Comparison of ENCODE assay signal across 8 cellular contexts in the genomic region with DNA sequence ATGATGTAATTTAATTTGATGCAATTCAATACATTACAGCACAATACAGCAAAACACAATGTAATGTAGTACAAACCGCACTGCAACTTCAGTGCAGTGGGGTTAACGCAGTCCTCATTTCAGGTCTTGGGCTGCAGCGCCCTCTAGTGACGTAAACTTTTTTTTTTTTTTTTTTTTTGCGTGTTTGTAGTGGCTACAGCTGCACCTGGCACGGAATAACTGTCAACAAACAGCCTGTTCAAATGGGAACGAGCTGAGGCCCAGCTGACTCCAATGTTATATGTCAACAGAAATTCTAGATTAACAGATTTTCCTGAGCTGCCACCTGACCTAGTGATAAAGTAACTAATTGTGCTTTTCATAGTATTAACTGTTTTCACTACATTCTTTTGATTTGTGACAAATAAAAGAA. TPM values are rescaled to one million over a fixed set of nuclear protein-coding genes. Genes with fewer than 3 reads are reported as not detected.
A peak's percentile ranks its signal among the peaks of the same experiment; 100 is the strongest.
DNase-seq lines count a peak whose midpoint lies in the region; ATAC-seq, FAIRE-seq and TF ChIP-seq lines count a peak whose summit lies in the region.

No MANE protein-coding gene starts in this region.

- H3K23ac ChIP-seq in H9 (ENCODE audit: insufficient read length, low read depth, low read length): no peak overlapping the region

- no peaks in the 10 kb centered on the region for H3K36me3 ChIP-seq in A673 (ENCODE audit: insufficient read depth, low read length, poor library complexity, severe bottlenecking)
- H3K36me3 ChIP-seq in GM06990 (ENCODE audit: control insufficient read depth, insufficient read depth, low read length): no peaks in the 10 kb centered on the region
- no peaks in the 10 kb centered on the region for H3K36me3 ChIP-seq in Loucy (ENCODE audit: insufficient read depth, low read length)
- H3K36me3 ChIP-seq in endothelial cell of umbilical vein (ENCODE audit: control insufficient read depth in 2 of 2, extremely low read depth in 1 of 2, insufficient read depth in 2 of 2, low read length in 2 of 2): no peaks in the 10 kb centered on the region

- H4K5ac ChIP-seq in H9 (ENCODE audit: insufficient read length, low read depth, low read length): no peak overlapping the region

- dilution Hi-C loops in endothelial cell of umbilical vein (cut with MboI; ENCODE audit: extremely low pct_ligation_motif_present, low sequenced_read_pairs): no loop called here

- H4K8ac ChIP-seq in H9 (replicated peaks; ENCODE audit: insufficient read length, low read depth, low read length): no peak overlapping the region

- H2AFZ ChIP-seq in H9 (ENCODE audit: low read length): no peak overlapping the region
- H2AFZ ChIP-seq in Loucy (ENCODE audit: low read length): no peak overlapping the region
- no peak overlapping the region for H2AFZ ChIP-seq in endothelial cell of umbilical vein (ENCODE audit: low read depth, low read length)

- H2BK15ac ChIP-seq in H9 (ENCODE audit: low read depth, low read length): no peak overlapping the region

- H3K9me3 ChIP-seq in A673 (ENCODE audit: low read depth, low read length, poor library complexity, severe bottlenecking) (no peaks in the 10 kb centered on the region), H9 (ENCODE audit: control insufficient read depth, low read depth, low read length) (no peaks in the 10 kb centered on the region), Loucy (ENCODE audit: insufficient read depth, low read depth, low read length) (no peaks in the 10 kb centered on the region), endothelial cell of umbilical vein (replicated peaks; ENCODE audit: control insufficient read depth, insufficient read depth, low read length) (no peaks in the 10 kb centered on the region)

- no peak overlapping the region for H2BK12ac ChIP-seq in H9 (ENCODE audit: insufficient read length, low read depth, low read length)

- TF ChIP-seq POLR2A in endothelial cell of umbilical vein (IDR thresholded peaks at IDR 0.05; ENCODE audit: low read depth, low read length): no peak

- H3K4me3 Mint-ChIP-seq in H9: no peak overlapping the region
- H3K4me3 Mint-ChIP-seq in naive thymus-derived CD8-positive, alpha-beta T cell: no peak overlapping the region
- H3K4me3 Mint-ChIP-seq in activated CD4-positive, alpha-beta memory T cell treated with anti-CD3 and anti-CD28 coated beads for 36 hours: no peak overlapping the region

- BruUV-seq in A673 (replicated peaks; lab: Mats Ljungman, UMichigan) (no TSS peak), endothelial cell of umbilical vein (replicated peaks; lab: Mats Ljungman, UMichigan) (no TSS peak)

- intact Hi-C loops in A673 (cut with micrococcal nuclease; ENCODE audit: unreplicated experiment): loop anchor here (1.0 to 10.0 kb wide), 3 partner anchors 80 to 339 kb away; no protein-coding TSS in a partner anchor
- intact Hi-C loops in endothelial cell of umbilical vein (cut with micrococcal nuclease): loop anchor here (1.0 to 5.0 kb wide), 5 partner anchors 60 to 481 kb away; no protein-coding TSS in a partner anchor
- intact Hi-C loops in activated CD4-positive, alpha-beta memory T cell treated with anti-CD3 and anti-CD28 coated beads for 36 hours (cut with micrococcal nuclease): loop anchor here (1.0 to 10.0 kb wide), 5 partner anchors 61 to 342 kb away; no protein-coding TSS in a partner anchor

- no peaks in the 10 kb centered on the region for H3K27me3 Mint-ChIP-seq in H9 (ENCODE audit: low read depth)
- peaks cover 0 to 8% (median 1%) of the 10 kb centered on the region in 5 donors for H3K27me3 Mint-ChIP-seq in naive thymus-derived CD8-positive, alpha-beta T cell
- H3K27me3 Mint-ChIP-seq in activated CD4-positive, alpha-beta memory T cell treated with anti-CD3 and anti-CD28 coated beads for 36 hours: peaks cover 2% of the 10 kb centered on the region

- no peak overlapping the region for H2BK5ac ChIP-seq in H9 (ENCODE audit: insufficient read length, low read length)

- POLR2A ChIA-PET in A673 (lab: Charles Lee; ENCODE audit: low non-redundant PET): interaction anchor here (0.6 kb wide), 1 partner anchor 1182 kb away, joined by 3 read pairs; no protein-coding TSS in a partner anchor
- POLR2A ChIA-PET in endothelial cell of umbilical vein (lab: Charles Lee): no interaction called here
- POLR2A ChIA-PET in naive thymus-derived CD8-positive, alpha-beta T cell (lab: Charles Lee): no interaction called here
- POLR2A ChIA-PET in activated CD4-positive, alpha-beta memory T cell treated with anti-CD3 and anti-CD28 coated beads for 36 hours (lab: Charles Lee): no interaction called here

- H4K20me1 ChIP-seq in H9 (ENCODE audit: control insufficient read depth, insufficient read depth, insufficient read length) (no peaks in the 10 kb centered on the region), Loucy (ENCODE audit: insufficient read depth, low read length, poor library complexity, severe bottlenecking) (no peaks in the 10 kb centered on the region), endothelial cell of umbilical vein (replicated peaks; ENCODE audit: control insufficient read depth, extremely low read depth, insufficient read depth, low read length) (no peaks in the 10 kb centered on the region)

- no peak overlapping the region for H3K14ac ChIP-seq in H9 (ENCODE audit: insufficient read depth, low read length)

- H3K4me2 ChIP-seq in H9 (ENCODE audit: insufficient read depth, insufficient read length, low read length): no peak overlapping the region
- H3K4me2 ChIP-seq in Loucy (ENCODE audit: low read depth, low read length, poor library complexity, severe bottlenecking): peak overlapping the region; percentile 38
- no peak overlapping the region for H3K4me2 ChIP-seq in endothelial cell of umbilical vein (ENCODE audit: insufficient read depth, low read length)

- H3K79me2 ChIP-seq in H9 (ENCODE audit: insufficient read depth, low read length) (no peaks in the 10 kb centered on the region), Loucy (ENCODE audit: insufficient read depth, low read length) (no peaks in the 10 kb centered on the region), endothelial cell of umbilical vein (ENCODE audit: control insufficient read depth, insufficient read depth, low read length) (no peaks in the 10 kb centered on the region)

- H3K4ac ChIP-seq in H9 (ENCODE audit: low read depth, low read length): no peak overlapping the region

- H3K9me1 ChIP-seq in endothelial cell of umbilical vein (replicated peaks; ENCODE audit: control insufficient read depth, extremely low read depth, insufficient read depth, low read length): no peaks in the 10 kb centered on the region

- TF ChIP-seq CTCF in A673 (conservative IDR thresholded peaks at IDR 0.05; ENCODE audit: low read depth, low read length) (peak; percentile 41; the same call in 1 of the 2 replicates), GM06990 (IDR thresholded peaks at IDR 0.05; ENCODE audit: insufficient read depth, low read length, poor library complexity, severe bottlenecking) (peak; percentile 45), H9 (conservative IDR thresholded peaks at IDR 0.05) (peak; percentile 64), Loucy (conservative IDR thresholded peaks at IDR 0.05; ENCODE audit: low read length) (peak; percentile 67), endothelial cell of umbilical vein (IDR thresholded peaks at IDR 0.05; ENCODE audit: extremely low read depth in 1 of 2, insufficient read depth in 1 of 2, low read depth in 1 of 2, low read length in 2 of 2) (peak; percentile 33 to 41)

- peak; percentile 51 to 61 for ATAC-seq in naive thymus-derived CD8-positive, alpha-beta T cell

- H3K27ac ChIP-seq in A673 (ENCODE audit: low read depth, low read length, poor library complexity, severe bottlenecking) (no peak overlapping the region), H9 (ENCODE audit: insufficient read length, low read depth, low read length) (no peak overlapping the region), endothelial cell of umbilical vein (ENCODE audit: insufficient read depth, low read depth, low read length) (no peak overlapping the region)

- no peak overlapping the region for H2BK120ac ChIP-seq in H9 (ENCODE audit: low read depth, low read length, poor library complexity, severe bottlenecking)

- H3T11ph ChIP-seq in H9 (ENCODE audit: low read length): no peak overlapping the region

- no peaks in the 10 kb centered on the region for H3F3A ChIP-seq in Loucy (ENCODE audit: low read depth)

- H2AK5ac ChIP-seq in H9 (ENCODE audit: insufficient read length, low read length): no peak overlapping the region

- FAIRE-seq in RCC 7860 (lab: Jason Lieb, UNC): peak; percentile 75
- FAIRE-seq in endothelial cell of umbilical vein (lab: Jason Lieb, UNC): peak; percentile 79

- H2BK20ac ChIP-seq in H9 (ENCODE audit: low read depth, low read length, poor library complexity, severe bottlenecking): no peak overlapping the region

- no peak overlapping the region for H3K27ac Mint-ChIP-seq in H9
- H3K27ac Mint-ChIP-seq in naive thymus-derived CD8-positive, alpha-beta T cell: no peak overlapping the region
- H3K27ac Mint-ChIP-seq in activated CD4-positive, alpha-beta memory T cell treated with anti-CD3 and anti-CD28 coated beads for 36 hours: no peak overlapping the region

- no peaks in the 10 kb centered on the region for H3K4me1 ChIP-seq in A673 (ENCODE audit: insufficient read depth, low read length, poor library complexity, severe bottlenecking)
- H3K4me1 ChIP-seq in H9 (ENCODE audit: insufficient read depth, low read length): no peaks in the 10 kb centered on the region
- H3K4me1 ChIP-seq in Loucy (ENCODE audit: insufficient read depth, low read length, poor library complexity, severe bottlenecking): peaks cover 5% of the 10 kb centered on the region
- no peaks in the 10 kb centered on the region for H3K4me1 ChIP-seq in endothelial cell of umbilical vein (ENCODE audit: control insufficient read depth, extremely low read depth, insufficient read depth, low read length)

- no peak overlapping the region for H3K18ac ChIP-seq in H9 (ENCODE audit: insufficient read length, low read depth, low read length)

- no CpG with 5 or more reads among the region's 7 CpGs for WGBS in H9 (ENCODE audit: extremely low coverage, insufficient read length, low lambda C conversion rate)

- H3K4me1 Mint-ChIP-seq in H9: no peaks in the 10 kb centered on the region
- no peaks in the 10 kb centered on the region for H3K4me1 Mint-ChIP-seq in naive thymus-derived CD8-positive, alpha-beta T cell
- no peaks in the 10 kb centered on the region for H3K4me1 Mint-ChIP-seq in activated CD4-positive, alpha-beta memory T cell treated with anti-CD3 and anti-CD28 coated beads for 36 hours (ENCODE audit: low read depth)

- H3K9ac ChIP-seq in H9 (ENCODE audit: extremely low read depth, insufficient read length, low read length): no peak overlapping the region
- H3K9ac ChIP-seq in Loucy (ENCODE audit: low read depth, low read length, poor library complexity, severe bottlenecking): no peak overlapping the region
- no peak overlapping the region for H3K9ac ChIP-seq in endothelial cell of umbilical vein (replicated peaks; ENCODE audit: extremely low read depth, insufficient read depth, low read length)

- no peak overlapping the region for H3K56ac ChIP-seq in H9 (ENCODE audit: insufficient read length, low read depth, low read length)

- CTCF ChIA-PET in A673 (lab: Charles Lee) (no interaction called here), endothelial cell of umbilical vein (lab: Charles Lee) (interaction anchor here (0.6 to 6.0 kb wide), 49 partner anchors 9 to 549 kb away, joined by 3 to 122 read pairs (median 4); a partner anchor contains a TSS)
- CTCF ChIA-PET in activated CD4-positive, alpha-beta memory T cell treated with anti-CD3 and anti-CD28 coated beads for 36 hours (lab: Charles Lee): interaction anchor here (0.6 to 2.9 kb wide), 8 partner anchors 9 to 480 kb away, joined by 3 to 15 read pairs (median 5); no protein-coding TSS in a partner anchor

- H3K27me3 ChIP-seq in A673 (replicated peaks; ENCODE audit: insufficient read depth, low read depth, low read length, poor library complexity): no peaks in the 10 kb centered on the region
- no peaks in the 10 kb centered on the region for H3K27me3 ChIP-seq in GM06990 (replicated peaks; ENCODE audit: control insufficient read depth, insufficient read depth, low read length)
- H3K27me3 ChIP-seq in H9 (ENCODE audit: insufficient read depth, low read length): no peaks in the 10 kb centered on the region
- no peaks in the 10 kb centered on the region for H3K27me3 ChIP-seq in Loucy (ENCODE audit: insufficient read depth, low read length, poor library complexity, severe bottlenecking)
- H3K27me3 ChIP-seq in endothelial cell of umbilical vein (ENCODE audit: control insufficient read depth in 2 of 2, insufficient read depth in 2 of 2, low read length in 2 of 2): no peaks in the 10 kb centered on the region

- no peaks in the 10 kb centered on the region for H3K23me2 ChIP-seq in H9 (ENCODE audit: insufficient read length, low read depth, low read length, poor library complexity, severe bottlenecking)

- H3K36me3 Mint-ChIP-seq in H9 (ENCODE audit: insufficient read depth in 1 of 3, low read depth in 3 of 3): no peaks in the 10 kb centered on the region
- H3K36me3 Mint-ChIP-seq in naive thymus-derived CD8-positive, alpha-beta T cell: no peaks in the 10 kb centered on the region
- H3K36me3 Mint-ChIP-seq in activated CD4-positive, alpha-beta memory T cell treated with anti-CD3 and anti-CD28 coated beads for 36 hours: no peaks in the 10 kb centered on the region

- no peaks in the 10 kb centered on the region for H3K9me2 ChIP-seq in Loucy (replicated peaks; ENCODE audit: low read depth, low read length)

- no peak overlapping the region for H4K91ac ChIP-seq in H9 (ENCODE audit: insufficient read length, low read depth, low read length)

- H3K4me3 ChIP-seq in A673 (ENCODE audit: low read depth, low read length, poor library complexity, severe bottlenecking) (no peak overlapping the region), GM06990 (replicated peaks; ENCODE audit: low read depth, low read length) (no peak overlapping the region), Loucy (ENCODE audit: low read length, poor library complexity, severe bottlenecking) (no peak overlapping the region), endothelial cell of umbilical vein (replicated peaks in 1 of 3; ENCODE audit: insufficient read depth in 1 of 3, low read depth in 1 of 3, low read length in 3 of 3) (no peak overlapping the region)

- peak; percentile 18 for DNase-seq in A673 (ENCODE audit: low spot score)
- peak; percentile 39 for DNase-seq in GM06990 (ENCODE audit: extremely low read depth, insufficient read length)
- DNase-seq in H9: no peak
- DNase-seq in RCC 7860 (ENCODE audit: low spot score): peak; percentile 22
- peak; percentile 91 for DNase-seq in endothelial cell of umbilical vein (ENCODE audit: low read depth, low spot score)
- peak in 4 of 10 donors; percentile 3 to 20 (median 14) for DNase-seq in naive thymus-derived CD8-positive, alpha-beta T cell
- no peak for DNase-seq in activated CD4-positive, alpha-beta memory T cell treated with anti-CD3 and anti-CD28 coated beads for 36 hours

- H3K9me3 Mint-ChIP-seq in H9: no peaks in the 10 kb centered on the region
- H3K9me3 Mint-ChIP-seq in naive thymus-derived CD8-positive, alpha-beta T cell: no peaks in the 10 kb centered on the region
- no peaks in the 10 kb centered on the region for H3K9me3 Mint-ChIP-seq in activated CD4-positive, alpha-beta memory T cell treated with anti-CD3 and anti-CD28 coated beads for 36 hours

- H3K79me1 ChIP-seq in H9 (ENCODE audit: insufficient read depth, low read depth, low read length, poor library complexity, severe bottlenecking): no peaks in the 10 kb centered on the region

RNA-seq across cellular contexts. Expression of a gene that starts 33.5 kb away (rescaled TPM):
- total RNA-seq in A673 (2021) (not detected in 2 replicates), H9 (2021) (0.15 and 0.22 TPM in 2 replicates), endothelial cell of umbilical vein (not detected in 2 replicates)
- not detected in 2 replicates for polyA plus RNA-seq in endothelial cell of umbilical vein
- not detected in 2 replicates for polyA plus RNA-seq in endothelial cell of umbilical vein (2011; cell fraction: cytosol; rRNA removed)
- polyA plus RNA-seq in endothelial cell of umbilical vein (2011; cell fraction: nucleus; rRNA removed): not detected in 2 replicates
- polyA plus RNA-seq in endothelial cell of umbilical vein (2012): not detected in 2 replicates
- polyA minus RNA-seq in endothelial cell of umbilical vein: not detected in 2 replicates
- polyA minus RNA-seq in endothelial cell of umbilical vein (2011; cell fraction: cytosol; rRNA and poly(A)+ RNA removed): not detected
- polyA minus RNA-seq in endothelial cell of umbilical vein (2011; cell fraction: nucleus; rRNA and poly(A)+ RNA removed): not detected in 2 replicates
- not detected for total RNA-seq in naive thymus-derived CD8-positive, alpha-beta T cell
- polyA plus RNA-seq in naive thymus-derived CD8-positive, alpha-beta T cell: not detected
- not detected for total RNA-seq in activated CD4-positive, alpha-beta memory T cell treated with anti-CD3 and anti-CD28 coated beads for 36 hours

Comparison
In these comparisons a context has a peak if more than half of its experiments do, and no peak if none do; other contexts are left out.
1. DNase-seq: peak in A673 (single experiment), GM06990 (single experiment), RCC 7860 (single experiment) and endothelial cell of umbilical vein (single experiment); none in H9 (single experiment) and activated CD4-positive, alpha-beta memory T cell treated with anti-CD3 and anti-CD28 coated beads for 36 hours (single experiment).
2. Peak in every context shown above with its lines, with median percentiles within 50 percentile points of each other: CTCF ChIP-seq.